In the genomic region with DNA sequence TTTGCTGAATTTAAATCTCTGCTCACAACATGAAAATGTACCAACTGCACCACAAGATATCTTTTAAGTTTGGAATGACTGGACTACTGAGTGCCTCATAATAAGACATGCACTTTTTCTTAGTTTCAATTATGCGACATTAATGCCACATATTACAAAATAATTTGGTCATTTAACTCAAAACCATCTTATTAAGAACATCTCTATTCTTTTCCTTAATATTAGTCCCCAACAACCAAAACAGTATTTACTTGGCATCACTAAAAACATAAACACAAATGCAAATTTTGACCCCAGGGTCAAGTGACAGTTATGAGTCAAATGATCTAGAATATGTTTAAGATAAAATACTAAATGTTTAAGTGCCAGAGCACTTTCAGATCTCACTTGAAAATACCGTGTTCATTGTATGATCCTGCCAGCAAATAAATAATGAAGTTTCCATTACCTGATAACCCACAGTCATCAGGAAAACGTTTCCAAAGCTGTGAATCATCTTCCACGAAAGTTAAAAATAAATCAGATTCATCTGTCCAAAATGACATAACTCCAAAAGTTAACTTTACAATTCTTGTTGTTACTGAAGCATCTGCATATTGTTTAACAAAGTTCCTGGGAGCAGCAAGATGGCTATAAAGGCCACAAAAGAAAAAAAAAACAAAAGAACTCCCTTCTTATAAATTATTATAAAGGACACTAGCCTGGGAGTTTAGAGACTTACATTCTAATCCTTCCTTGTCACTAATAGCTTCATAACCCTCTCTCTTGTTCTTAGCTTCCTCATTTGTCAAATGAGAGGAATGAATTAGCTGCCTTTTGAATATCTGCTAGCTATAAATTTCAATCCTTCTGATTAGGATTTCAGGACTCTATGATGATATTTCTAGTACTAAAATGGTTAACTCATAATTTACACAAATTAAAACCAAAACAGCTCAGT, we compare ENCODE assay signal across 8 cellular contexts. TPM values are rescaled to one million over a fixed set of nuclear protein-coding genes. Genes with fewer than 3 reads are reported as not detected.
DNase-seq lines count a peak whose midpoint lies in the region; ATAC-seq and TF ChIP-seq lines count a peak whose summit lies in the region.

No MANE protein-coding gene starts in this region.

- no peak for TF ChIP-seq EP300 in suprapubic skin (IDR thresholded peaks at IDR 0.05)

- ATAC-seq in HG03565 (IDR thresholded peaks at IDR 0.05; ENCODE audit: unreplicated experiment) (peak; percentile 68), HG02840 (IDR thresholded peaks at IDR 0.05; ENCODE audit: low FRiP score, unreplicated experiment) (no peak)

- H3K36me3 ChIP-seq in cardiac muscle cell = no peaks in the 10 kb centered on the region
- peaks cover 14% of the 10 kb centered on the region for H3K36me3 ChIP-seq in suprapubic skin
- peaks cover 10% of the 10 kb centered on the region for H3K36me3 ChIP-seq in CD8-positive, alpha-beta memory T cell (ENCODE audit: insufficient read depth, low read length)

- no peaks in the 10 kb centered on the region for H3K27me3 ChIP-seq in cardiac muscle cell
- no peaks in the 10 kb centered on the region for H3K27me3 ChIP-seq in suprapubic skin
- H3K27me3 ChIP-seq in CD8-positive, alpha-beta memory T cell (ENCODE audit: insufficient read depth, low read length, poor library complexity, severe bottlenecking) = no peaks in the 10 kb centered on the region

- TF ChIP-seq POLR2A in suprapubic skin (IDR thresholded peaks at IDR 0.05) = no peak

- H3K36me3 Mint-ChIP-seq in CD8-positive, alpha-beta memory T cell = peaks cover 14 to 24% (median 24%) of the 10 kb centered on the region in 3 donors

- no peaks in the 10 kb centered on the region for H3K27me3 Mint-ChIP-seq in CD8-positive, alpha-beta memory T cell

- H3K27ac Mint-ChIP-seq in CD8-positive, alpha-beta memory T cell = peak overlapping the region in 4 of 8 donors; percentile 21 to 78 (median 46)

- 4% methylated on average over 4 of the region's 4 CpGs for WGBS in suprapubic skin

- CTCF ChIA-PET in CD8-positive, alpha-beta memory T cell (lab: Charles Lee) = interaction anchor here (0.7 kb wide), 1 partner anchor 15 kb away, joined by 3 read pairs; no protein-coding TSS in a partner anchor

- DNase-seq in cardiac muscle cell (ENCODE audit: low read depth in 1 of 2, low spot score in 1 of 2) = peak in 1 of 2 donors; percentile 27
- no peak for DNase-seq in cardiac septum (ENCODE audit: low spot score)
- DNase-seq in epithelial cell of esophagus (ENCODE audit: low read depth) = peak; percentile 51
- no peak for DNase-seq in suprapubic skin (ENCODE audit: low spot score in 2 of 2)
- DNase-seq in CD8-positive, alpha-beta memory T cell = no peak
- DNase-seq in caudate nucleus (lab: John Stamatoyannopoulos, UW) = no peak

- POLR2A ChIA-PET in CD8-positive, alpha-beta memory T cell (lab: Charles Lee) = no interaction called here

- H3K4me3 ChIP-seq in cardiac muscle cell (no peak overlapping the region), epithelial cell of esophagus (ENCODE audit: low read length) (no peak overlapping the region), suprapubic skin (no peak overlapping the region)
- no peak overlapping the region for H3K4me3 ChIP-seq in CD8-positive, alpha-beta memory T cell (ENCODE audit: low read length)

- H3K9me3 ChIP-seq in cardiac muscle cell (ENCODE audit: low read depth) (no peaks in the 10 kb centered on the region), suprapubic skin (peaks cover 12% of the 10 kb centered on the region)
- H3K9me3 ChIP-seq in CD8-positive, alpha-beta memory T cell (ENCODE audit: low read length) = no peaks in the 10 kb centered on the region

- H3K27ac ChIP-seq in cardiac muscle cell (peak overlapping the region; percentile 51), suprapubic skin (peak overlapping the region; percentile 18), caudate nucleus (ENCODE audit: low read depth, low read length) (no peak overlapping the region)
- H3K27ac ChIP-seq in CD8-positive, alpha-beta memory T cell (ENCODE audit: low read depth, low read length) = no peak overlapping the region

- H3K4me1 Mint-ChIP-seq in CD8-positive, alpha-beta memory T cell = peaks cover 29 to 58% (median 45%) of the 10 kb centered on the region in 3 donors

- TF ChIP-seq CTCF in cardiac muscle cell (IDR thresholded peaks at IDR 0.05; ENCODE audit: low read depth, low read length) (no peak), epithelial cell of esophagus (IDR thresholded peaks at IDR 0.05; ENCODE audit: insufficient read depth, low read depth, low read length, missing control alignments) (no peak), suprapubic skin (IDR thresholded peaks at IDR 0.05) (no peak)

- intact Hi-C loops in cardiac septum (cut with DNase I) = no loop called here

- peaks cover 0 to 15% (median 9%) of the 10 kb centered on the region in 5 donors for H3K9me3 Mint-ChIP-seq in CD8-positive, alpha-beta memory T cell

- H3K4me3 Mint-ChIP-seq in CD8-positive, alpha-beta memory T cell = no peak overlapping the region

- H3K4me1 ChIP-seq in cardiac muscle cell (ENCODE audit: low read depth) (peaks cover 5% of the 10 kb centered on the region), suprapubic skin (peaks cover 30% of the 10 kb centered on the region)
- H3K4me1 ChIP-seq in CD8-positive, alpha-beta memory T cell (ENCODE audit: insufficient read depth, low read length) = peaks cover 7% of the 10 kb centered on the region

RNA-seq across cellular contexts. Expression of gene AP4S1, which starts 30.5 kb away (rescaled TPM):
- total RNA-seq in cardiac muscle cell (5.9 and 8.2 TPM in 2 replicates), cardiac septum (8.7 TPM), suprapubic skin (1 to 10 TPM; 4.5 to 7.4 (median 5.2) TPM)
- polyA plus RNA-seq in cardiac muscle cell = 10.5 and 16.9 TPM in 2 replicates
- total RNA-seq in CD8-positive, alpha-beta memory T cell = 10 to 100 TPM in 1 of 2 experiments, 1 to 10 TPM in 1; 9.9 to 10.8 TPM
- polyA plus RNA-seq in CD8-positive, alpha-beta memory T cell = 7.1 TPM

RNA-seq across cellular contexts. Expression of gene STRN3, which starts 31.2 kb away (rescaled TPM):
- 44.6 and 57.3 TPM in 2 replicates for total RNA-seq in cardiac muscle cell
- polyA plus RNA-seq in cardiac muscle cell = 17.5 and 18.1 TPM in 2 replicates
- total RNA-seq in cardiac septum = 55.0 TPM
- 10 to 100 TPM; 21.5 to 50.0 (median 29.5) TPM for total RNA-seq in suprapubic skin
- total RNA-seq in CD8-positive, alpha-beta memory T cell = 10 to 100 TPM; 20.0 to 20.9 TPM
- 4.0 TPM for polyA plus RNA-seq in CD8-positive, alpha-beta memory T cell

Comparison
In these comparisons a context has a peak if more than half of its experiments do, and no peak if none do; other contexts are left out.
1. H3K27ac ChIP-seq: peak in cardiac muscle cell (single experiment) and suprapubic skin (single experiment); none in CD8-positive, alpha-beta memory T cell (single experiment) and caudate nucleus (single experiment).